Comparison of ENCODE assay signal across 1 cellular context in genomic region chr12:52515927-52516831, GRCh38.
TF ChIP-seq lines count a peak whose summit lies in the region.

No MANE protein-coding gene starts in this region.

TF ChIP-seq in H1, 55 proteins besides CTCF, POLR2A, EP300 and RAD21:
- TF ChIP-seq PHF8 (conservative IDR thresholded peaks at IDR 0.05; ENCODE audit: low read depth, low read length), result no peak
- no peak for TF ChIP-seq MAX (IDR thresholded peaks at IDR 0.05)
- no peak for TF ChIP-seq SRF (IDR thresholded peaks at IDR 0.05; ENCODE audit: low read depth, low read length)
- TF ChIP-seq CTBP2 (IDR thresholded peaks at IDR 0.05; ENCODE audit: borderline replicate concordance, insufficient read depth, insufficient read length, low read length), result no peak
- no peak for TF ChIP-seq YY1 (IDR thresholded peaks at IDR 0.05; ENCODE audit: low read depth, low read length)
- no peak for TF ChIP-seq ASH2L (IDR thresholded peaks at IDR 0.05; ENCODE audit: low read length)
- TF ChIP-seq CREB1 (IDR thresholded peaks at IDR 0.05), result no peak
- TF ChIP-seq TEAD4 (IDR thresholded peaks at IDR 0.05; ENCODE audit: low read depth, low read length), result no peak
- no peak for TF ChIP-seq RFX5 (IDR thresholded peaks at IDR 0.05; ENCODE audit: borderline replicate concordance, low read depth, low read length)
- no peak for TF ChIP-seq RXRA (IDR thresholded peaks at IDR 0.05; ENCODE audit: insufficient read depth, low read depth, low read length)
- no peak for TF ChIP-seq ATF3 (IDR thresholded peaks at IDR 0.05; ENCODE audit: insufficient read depth, low read depth, low read length)
TF ChIP-seq in H1: peak in this region for 0.
